In genomic region chr19:3618144-3618810, GRCh38 we compare ENCODE assay signal across 8 cellular contexts.
DNase-seq lines count a peak whose midpoint lies in the region; ATAC-seq and TF ChIP-seq lines count a peak whose summit lies in the region.

No MANE protein-coding gene starts in this region.

- CTCF ChIA-PET in HEK293T (lab: Yijun Ruan, JAX), result interaction anchor here (1.1 kb wide), 1 partner anchor 10 kb away, joined by 8 read pairs; no protein-coding TSS in a partner anchor

- H3K4me1 Mint-ChIP-seq in dendritic cell treated with granulocyte-macrophage colony-stimulating factor and Interleukin-4, amounts not matched to agents 40 ng/mL and 50 ng/mL, for 4 days (ENCODE audit: low read depth), result peaks cover 27% of the 10 kb centered on the region
- H3K4me1 Mint-ChIP-seq in stimulated activated memory B cell treated with anti-CD40 and anti-IgM and Interleukin-4, amounts not matched to agents 10 μg/mL and 1 μg/mL and 100 μg/mL, for 72 hours, result peaks cover 29% of the 10 kb centered on the region

- H3K27ac Mint-ChIP-seq in dendritic cell treated with granulocyte-macrophage colony-stimulating factor and Interleukin-4, amounts not matched to agents 40 ng/mL and 50 ng/mL, for 4 days, result peak overlapping the region; percentile 43
- H3K27ac Mint-ChIP-seq in stimulated activated memory B cell treated with anti-CD40 and anti-IgM and Interleukin-4, amounts not matched to agents 10 μg/mL and 1 μg/mL and 100 μg/mL, for 72 hours, result no peak overlapping the region

- peaks cover 97% of the 10 kb centered on the region for H3K36me3 Mint-ChIP-seq in dendritic cell treated with granulocyte-macrophage colony-stimulating factor and Interleukin-4, amounts not matched to agents 40 ng/mL and 50 ng/mL, for 4 days (ENCODE audit: low read depth)
- H3K36me3 Mint-ChIP-seq in stimulated activated memory B cell treated with anti-CD40 and anti-IgM and Interleukin-4, amounts not matched to agents 10 μg/mL and 1 μg/mL and 100 μg/mL, for 72 hours, result peaks cover 51% of the 10 kb centered on the region

- H3K27me3 Mint-ChIP-seq in dendritic cell treated with granulocyte-macrophage colony-stimulating factor and Interleukin-4, amounts not matched to agents 40 ng/mL and 50 ng/mL, for 4 days, result no peaks in the 10 kb centered on the region
- H3K27me3 Mint-ChIP-seq in stimulated activated memory B cell treated with anti-CD40 and anti-IgM and Interleukin-4, amounts not matched to agents 10 μg/mL and 1 μg/mL and 100 μg/mL, for 72 hours, result no peaks in the 10 kb centered on the region

- POLR2A ChIA-PET in HEK293T (lab: Yijun Ruan, JAX), result no interaction called here

- H3K4me3 Mint-ChIP-seq in dendritic cell treated with granulocyte-macrophage colony-stimulating factor and Interleukin-4, amounts not matched to agents 40 ng/mL and 50 ng/mL, for 4 days, result no peak overlapping the region
- no peak overlapping the region for H3K4me3 Mint-ChIP-seq in stimulated activated memory B cell treated with anti-CD40 and anti-IgM and Interleukin-4, amounts not matched to agents 10 μg/mL and 1 μg/mL and 100 μg/mL, for 72 hours

- intact Hi-C loops in dendritic cell treated with granulocyte-macrophage colony-stimulating factor and Interleukin-4, amounts not matched to agents 40 ng/mL and 50 ng/mL, for 4 days (cut with micrococcal nuclease), result loop anchor here (2.0 kb wide), 1 partner anchor 73 kb away; no protein-coding TSS in a partner anchor

- peak; percentile 75 for ATAC-seq in stimulated activated memory B cell treated with anti-CD40 and anti-IgM and Interleukin-4, amounts not matched to agents 10 μg/mL and 1 μg/mL and 100 μg/mL, for 72 hours
- ATAC-seq in GM21423 (IDR thresholded peaks at IDR 0.05; ENCODE audit: unreplicated experiment) (no peak), HG02763 (IDR thresholded peaks at IDR 0.05; ENCODE audit: unreplicated experiment) (no peak)

- peak; percentile 47 for DNase-seq in Ammon's horn (ENCODE audit: low spot score)
- DNase-seq in HEK293T (ENCODE audit: extremely low spot score), result peak; percentile 79
- DNase-seq in activated CD4-positive, alpha-beta T cell treated with anti-CD3 and anti-CD28 coated beads for 24 hours (ENCODE audit: low read depth in 2 of 2), result peak; percentile 36 to 41
- peak; percentile 49 for DNase-seq in medulla oblongata (ENCODE audit: extremely low spot score)

- no peaks in the 10 kb centered on the region for H3K9me3 Mint-ChIP-seq in dendritic cell treated with granulocyte-macrophage colony-stimulating factor and Interleukin-4, amounts not matched to agents 40 ng/mL and 50 ng/mL, for 4 days
- no peaks in the 10 kb centered on the region for H3K9me3 Mint-ChIP-seq in stimulated activated memory B cell treated with anti-CD40 and anti-IgM and Interleukin-4, amounts not matched to agents 10 μg/mL and 1 μg/mL and 100 μg/mL, for 72 hours

TF ChIP-seq in HEK293T, 16 proteins besides CTCF, POLR2A, EP300 and RAD21:
- no peak for TF ChIP-seq FOXK2 (IDR thresholded peaks at IDR 0.05)
- no peak for TF ChIP-seq FOXA1 (IDR thresholded peaks at IDR 0.05)
- no peak for TF ChIP-seq TARDBP (IDR thresholded peaks at IDR 0.05)
- no peak for TF ChIP-seq ARNT (IDR thresholded peaks at IDR 0.05)
- no peak for TF ChIP-seq L3MBTL2 (conservative IDR thresholded peaks at IDR 0.05)
- no peak for TF ChIP-seq HDGF (IDR thresholded peaks at IDR 0.05; ENCODE audit: borderline replicate concordance)
